8 cellular contexts compared by ENCODE assay signal in the genomic region with DNA sequence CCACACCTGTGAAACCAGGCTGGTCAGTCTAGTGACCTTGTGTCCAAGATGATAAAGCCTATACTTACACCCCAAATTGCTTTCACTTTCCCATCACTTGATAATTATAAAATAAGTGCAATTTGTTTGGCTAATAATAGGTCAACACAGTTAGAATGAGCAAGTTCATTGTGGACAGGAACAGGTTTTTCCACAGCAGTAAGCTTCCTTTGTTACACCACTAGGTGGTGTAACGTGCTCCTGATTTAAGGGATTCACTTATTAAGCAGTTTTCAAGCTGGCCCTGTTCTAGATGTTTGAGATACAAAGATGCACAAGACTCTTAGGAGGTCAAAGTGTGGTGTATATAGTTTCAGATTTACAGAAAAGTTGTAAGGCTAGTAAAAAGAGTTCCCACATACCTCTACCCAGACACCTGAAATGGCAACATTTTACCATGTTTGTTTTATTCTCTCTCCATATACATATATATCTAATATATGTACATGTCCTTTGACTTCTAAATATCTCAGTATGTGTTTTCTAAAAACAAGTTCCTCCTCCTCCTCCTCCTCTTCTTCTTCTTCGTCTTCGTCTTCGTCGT. TPM values are rescaled to one million over a fixed set of nuclear protein-coding genes. Genes with fewer than 3 reads are reported as not detected.
DNase-seq lines count a peak whose midpoint lies in the region; ATAC-seq, FAIRE-seq and TF ChIP-seq lines count a peak whose summit lies in the region.

No MANE protein-coding gene starts in this region.

- H3K4me1 ChIP-seq in MM.1S (ENCODE audit: low read length) (peaks cover 6% of the 10 kb centered on the region), keratinocyte (ENCODE audit: control insufficient read depth, extremely low read depth, insufficient read depth, low read length) (peaks cover 6% of the 10 kb centered on the region)

- H3K4me3 Mint-ChIP-seq in activated B cell treated with CpG ODN at 0.5 μM for 24 hours, result no peak overlapping the region

- H3K9me3 ChIP-seq in MM.1S (replicated peaks; ENCODE audit: insufficient read depth, low read length), result no peaks in the 10 kb centered on the region
- peaks cover 4% of the 10 kb centered on the region for H3K9me3 ChIP-seq in keratinocyte (ENCODE audit: control insufficient read depth, low read depth, low read length)

- dilution Hi-C loops in keratinocyte (cut with MboI; ENCODE audit: extremely low pct_ligation_motif_present, low sequenced_read_pairs), result no loop called here

- no peaks in the 10 kb centered on the region for H3K9me1 ChIP-seq in keratinocyte (ENCODE audit: control insufficient read depth, extremely low read depth, insufficient read depth, low read length)

- H3K27ac ChIP-seq in MM.1S (ENCODE audit: low read length) (no peak overlapping the region), keratinocyte (ENCODE audit: control insufficient read depth, insufficient read depth, low read length) (no peak overlapping the region)

- ATAC-seq in GM21526 (IDR thresholded peaks at IDR 0.05; ENCODE audit: low FRiP score, unreplicated experiment), result peak; percentile 63
- ATAC-seq in activated B cell treated with CpG ODN at 0.5 μM for 24 hours (ENCODE audit: low read depth), result peak; percentile 31

- no peaks in the 10 kb centered on the region for H3F3A ChIP-seq in MM.1S (ENCODE audit: insufficient read depth, low read length)

- intact Hi-C loops in activated B cell treated with CpG ODN at 0.5 μM for 24 hours (cut with micrococcal nuclease), result loop anchor here (1.0 to 10.0 kb wide), 3 partner anchors 465 to 1210 kb away; no protein-coding TSS in a partner anchor

- peak; percentile 39 for FAIRE-seq in keratinocyte (lab: Jason Lieb, UNC)

- H3K9ac ChIP-seq in MM.1S (ENCODE audit: low read length), result no peak overlapping the region
- no peak overlapping the region for H3K9ac ChIP-seq in keratinocyte (ENCODE audit: control insufficient read depth, extremely low read depth, insufficient read depth, low read length)

- DNase-seq in EH (ENCODE audit: low read depth) (peak; percentile 68), MM.1S (peak; percentile 76), activated B cell treated with CpG ODN at 0.5 μM for 24 hours (no peak), keratinocyte (ENCODE audit: low read depth, low spot score) (peak; percentile 40), NCI-H187 treated with DMSO at 0.1 percent for 48 hours (lab: John Stamatoyannopoulos, UW) (no peak), HK-2 (ENCODE audit: unreplicated experiment) (no peak)
- DNase-seq in activated effector memory CD4-positive, alpha-beta T cell treated with Interleukin-2 at 50 U/mL for 16 hours, result no peak

- peak; percentile 95 for TF ChIP-seq CTCF in MM.1S (IDR thresholded peaks at IDR 0.05; ENCODE audit: low read length)
- no peak for TF ChIP-seq CTCF in activated B cell treated with CpG ODN at 0.5 μM for 24 hours (IDR thresholded peaks at IDR 0.05)
- TF ChIP-seq CTCF in keratinocyte (optimal IDR thresholded peaks at IDR 0.05 in 1 of 3, IDR thresholded peaks at IDR 0.05 in 1 of 3, conservative IDR thresholded peaks at IDR 0.05 in 1 of 3; ENCODE audit: extremely low read depth in 1 of 3, insufficient read depth in 2 of 3, low read length in 3 of 3), result peak; percentile 48 to 76 (median 62)

- no peaks in the 10 kb centered on the region for H3K9me3 Mint-ChIP-seq in activated B cell treated with CpG ODN at 0.5 μM for 24 hours

- H3K79me2 ChIP-seq in MM.1S (ENCODE audit: low read length) (no peaks in the 10 kb centered on the region), keratinocyte (ENCODE audit: control insufficient read depth, insufficient read depth, low read length) (no peaks in the 10 kb centered on the region)

- no peak overlapping the region for H3K4me3 ChIP-seq in MM.1S (ENCODE audit: low read length)
- H3K4me3 ChIP-seq in keratinocyte (ENCODE audit: control insufficient read depth in 2 of 3, extremely low read depth in 1 of 3, insufficient read depth in 2 of 3, low read depth in 1 of 3, low read length in 3 of 3), result no peak overlapping the region

- H3K27ac Mint-ChIP-seq in activated B cell treated with CpG ODN at 0.5 μM for 24 hours, result no peak overlapping the region

- no peaks in the 10 kb centered on the region for H3K9me2 ChIP-seq in MM.1S (replicated peaks; ENCODE audit: insufficient read depth, low read length)

- POLR2A ChIA-PET in activated B cell treated with CpG ODN at 0.5 μM for 24 hours (lab: Charles Lee), result no interaction called here

- CTCF ChIA-PET in activated B cell treated with CpG ODN at 0.5 μM for 24 hours (lab: Charles Lee), result interaction anchor here (0.6 to 2.7 kb wide), 8 partner anchors 9 to 465 kb away, joined by 3 to 14 read pairs (median 4); no protein-coding TSS in a partner anchor

- H2AFZ ChIP-seq in MM.1S (ENCODE audit: low read length), result no peak overlapping the region
- no peak overlapping the region for H2AFZ ChIP-seq in keratinocyte (ENCODE audit: control insufficient read depth, low read length)

- no peaks in the 10 kb centered on the region for H3K36me3 Mint-ChIP-seq in activated B cell treated with CpG ODN at 0.5 μM for 24 hours (ENCODE audit: low read depth)

- H3K4me2 ChIP-seq in MM.1S (ENCODE audit: low read depth, low read length) (no peak overlapping the region), keratinocyte (ENCODE audit: control insufficient read depth, extremely low read depth, insufficient read depth, low read depth, low read length) (no peak overlapping the region)

- peaks cover 6% of the 10 kb centered on the region for H3K27me3 Mint-ChIP-seq in activated B cell treated with CpG ODN at 0.5 μM for 24 hours

- no peaks in the 10 kb centered on the region for H3K27me3 ChIP-seq in MM.1S (replicated peaks; ENCODE audit: insufficient read depth, low read length)
- no peaks in the 10 kb centered on the region for H3K27me3 ChIP-seq in keratinocyte (ENCODE audit: control insufficient read depth, extremely low read depth, insufficient read depth, low read length)

- no peaks in the 10 kb centered on the region for H3K36me3 ChIP-seq in MM.1S (replicated peaks; ENCODE audit: insufficient read depth, low read length)
- H3K36me3 ChIP-seq in keratinocyte (ENCODE audit: control insufficient read depth in 2 of 2, extremely low read depth in 1 of 2, insufficient read depth in 2 of 2, low read length in 2 of 2), result no peaks in the 10 kb centered on the region

- H4K20me1 ChIP-seq in MM.1S (ENCODE audit: insufficient read depth, low read length) (no peaks in the 10 kb centered on the region), keratinocyte (ENCODE audit: control insufficient read depth, extremely low read depth, insufficient read depth, low read length) (no peaks in the 10 kb centered on the region)

- H3K4me1 Mint-ChIP-seq in activated B cell treated with CpG ODN at 0.5 μM for 24 hours, result peaks cover 3% of the 10 kb centered on the region

RNA-seq across cellular contexts. Expression of a gene that starts 6.8 kb away (rescaled TPM):
- 36.8 and 41.6 TPM in 2 replicates for total RNA-seq in activated B cell treated with CpG ODN at 0.5 μM for 24 hours
- polyA plus RNA-seq in keratinocyte, result 36.8 to 52.4 TPM (median 49.8 TPM) in 3 replicates
- polyA plus RNA-seq in keratinocyte (2011; ENCODE audit: low read depth), result 16.8 TPM
- 27.7 and 45.0 TPM in 2 replicates for polyA plus RNA-seq in keratinocyte (2011; cell fraction: cytosol; rRNA removed)
- polyA plus RNA-seq in keratinocyte (2011; cell fraction: nucleus; rRNA removed), result 52.5 and 76.1 TPM in 2 replicates
- 23.6 and 29.1 TPM in 2 replicates for polyA plus RNA-seq in keratinocyte (2012; ENCODE audit: low replicate concordance)
- polyA minus RNA-seq in keratinocyte, result 12.1 to 52.1 TPM (median 49.4 TPM) in 3 replicates
- 31.5 TPM for polyA minus RNA-seq in keratinocyte (2011; cell fraction: cytosol; rRNA and poly(A)+ RNA removed)
- polyA minus RNA-seq in keratinocyte (2011; cell fraction: nucleus; rRNA and poly(A)+ RNA removed), result 40.5 and 63.0 TPM in 2 replicates

Comparison
In these comparisons a context has a peak if more than half of its experiments do, and no peak if none do; other contexts are left out.
1. DNase-seq: peak in EH (single experiment), MM.1S (single experiment) and keratinocyte (single experiment); none in activated B cell treated with CpG ODN at 0.5 μM for 24 hours (single experiment), NCI-H187 treated with DMSO at 0.1 percent for 48 hours (single experiment), HK-2 (single experiment) and activated effector memory CD4-positive, alpha-beta T cell treated with Interleukin-2 at 50 U/mL for 16 hours (single experiment).